Comparison of ENCODE assay signal across 30 cellular contexts in genomic region chr4:70114091-70114490, GRCh38. TPM values are rescaled to one million over a fixed set of nuclear protein-coding genes. Genes with fewer than 3 reads are reported as not detected.
"Had no signal": no experiment of that assay in that cellular context is flagged by ENCODE, and none has a peak within 500 bp of the region (broad histone marks: within the 10 kb centered on the region; RNA-seq: fewer than 3 reads in every experiment).

No MANE protein-coding gene starts in this region.

- ATAC-seq: stimulated activated effector memory CD8-positive, alpha-beta T cell treated with anti-CD3 and anti-CD28 coated beads, Interleukin-12 subunit alpha, Interleukin-12 subunit beta, amount 100 ng/mL, for 72 hours; stimulated activated memory B cell treated with anti-CD40 and anti-IgM and Interleukin-4, amounts not matched to agents 10 μg/mL and 1 μg/mL and 100 μg/mL, for 72 hours; stimulated activated naive B cell treated with anti-CD40 and anti-IgM and Interleukin-4, amounts not matched to agents 10 μg/mL and 1 μg/mL and 100 μg/mL, for 72 hours; stimulated activated naive CD8-positive, alpha-beta T cell treated with anti-CD3 and anti-CD28 coated beads, Interleukin-15, amount 100 ng/mL, for 72 hours; stimulated activated naive CD8-positive, alpha-beta T cell treated with anti-CD3 and anti-CD28 coated beads, Interleukin-15, Interleukin-2, amounts not matched to agents 100 U/mL and 50 U/mL, for 24 hours; upper lobe of right lung had no signal

- H3K27me3 ChIP-seq: stomach, suprapubic skin, testis, thyroid gland, tibial artery, tibial nerve, transverse colon, upper lobe of left lung, upper lobe of right lung, uterus, vagina had no signal

- H3K27ac ChIP-seq: stomach, suprapubic skin, testis, thoracic aorta, thyroid gland, tibial artery, tibial nerve, transverse colon, upper lobe of left lung, upper lobe of right lung, uterus, vagina had no signal

- H3K36me3 ChIP-seq: stomach, suprapubic skin, thoracic aorta, thyroid gland, tibial artery, tibial nerve, transverse colon, upper lobe of left lung, upper lobe of right lung, uterus, vagina had no signal

- DNase-seq: stimulated activated CD4-positive, alpha-beta T cell treated with anti-CD3 and anti-CD28 coated beads, Interleukin-2, amount 100 ng/mL, for 48 hours; stimulated activated CD4-positive, alpha-beta T cell treated with anti-CD3 and anti-CD28 coated beads, Interleukin-4, amount 100 ng/mL, for 1 hour; stimulated activated CD4-positive, alpha-beta T cell treated with anti-CD3 and anti-CD28 coated beads, Interleukin-4, amount 100 ng/mL, for 24 hours; stimulated activated CD4-positive, alpha-beta T cell treated with anti-CD3 and anti-CD28 coated beads, Interleukin-4, amount 100 ng/mL, for 4 hours; stimulated activated CD8-positive, alpha-beta memory T cell treated with anti-CD3 and anti-CD28 coated beads, Interleukin-4, amount 100 ng/mL, for 48 hours; stimulated activated naive B cell treated with anti-CD40 and anti-IgM and Interleukin-4, amounts not matched to agents 10 μg/mL and 1 μg/mL and 100 μg/mL, for 72 hours; stimulated activated naive CD4-positive, alpha-beta T cell; stimulated activated naive CD4-positive, alpha-beta T cell treated with Interleukin-2 at 50 U/mL for 16 hours; stimulated activated naive CD8-positive, alpha-beta T cell treated with anti-CD3 and anti-CD28 coated beads, Interleukin-15, amount 100 ng/mL, for 72 hours; stimulated activated naive CD8-positive, alpha-beta T cell treated with anti-CD3 and anti-CD28 coated beads, Interleukin-15, Interleukin-2, amounts not matched to agents 100 U/mL and 50 U/mL, for 24 hours; stomach; substantia nigra; testis; thyroid gland; tibial artery; transverse colon; trophoblast cell; upper lobe of left lung; upper lobe of right lung; uterus had no signal

- H3K4me1 ChIP-seq: stomach, suprapubic skin, testis, thyroid gland, tibial artery, tibial nerve, transverse colon, upper lobe of left lung, upper lobe of right lung, uterus, vagina had no signal

- H3K9me3 ChIP-seq: stomach, testis, thoracic aorta, thyroid gland, tibial artery, tibial nerve, transverse colon, upper lobe of left lung, upper lobe of right lung, uterus, vagina had no signal

- H3K4me3 ChIP-seq: stomach, suprapubic skin, testis, thoracic aorta, thyroid gland, tibial artery, tibial nerve, transverse colon, upper lobe of left lung, upper lobe of right lung, uterus, vagina had no signal

RNA-seq across cellular contexts. Expression of gene PRR27, which starts 39.9 kb away (rescaled TPM):
- total RNA-seq: stomach, subcutaneous adipose tissue, temporal lobe, thoracic aorta, thyroid gland, tibial nerve, transverse colon, upper lobe of left lung, upper lobe of right lung, ureter, urinary bladder, uterus, vagina had no signal
